Comparison of ENCODE assay signal across 25 cellular contexts in the genomic region with DNA sequence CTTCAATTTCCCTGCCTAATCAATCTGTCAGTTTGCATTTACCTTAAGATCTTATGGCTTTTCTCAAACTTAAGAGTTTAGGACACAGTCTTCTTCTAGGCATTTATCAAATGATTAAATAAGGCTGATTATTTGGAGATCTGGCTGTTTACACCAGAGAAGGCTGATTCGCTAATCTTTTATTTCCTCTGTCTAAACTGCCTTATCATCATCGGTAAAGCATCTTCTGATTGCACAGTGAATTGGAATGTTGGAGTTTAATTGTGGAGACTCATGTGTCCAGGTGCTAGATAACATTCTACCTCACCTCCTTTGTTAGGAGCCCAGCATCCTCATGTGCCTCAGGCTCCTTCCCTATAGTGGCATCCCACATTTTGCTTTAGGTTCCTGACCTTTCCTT.
DNase-seq lines count a peak whose midpoint lies in the region; ATAC-seq and TF ChIP-seq lines count a peak whose summit lies in the region.
"Had no signal": no experiment of that assay in that cellular context is flagged by ENCODE, and none has a peak within 500 bp of the region (broad histone marks: within the 10 kb centered on the region; RNA-seq: fewer than 3 reads in every experiment).

No MANE protein-coding gene starts in this region.

- POLR2A ChIA-PET in MCF 10A (lab: Yijun Ruan, JAX) = interaction anchor here (1.4 kb wide), 1 partner anchor 9 kb away, joined by 5 read pairs; no protein-coding TSS in a partner anchor
- POLR2A ChIA-PET in GM10248 (lab: Yijun Ruan, JAX) = no interaction called here

- H3K27me3 Mint-ChIP-seq in MCF 10A (ENCODE audit: insufficient read depth, unreplicated experiment) = no peaks in the 10 kb centered on the region
- H3K27me3 Mint-ChIP-seq: B cell; stimulated activated memory B cell treated with anti-CD40 and anti-IgM and Interleukin-4, amounts not matched to agents 10 μg/mL and 1 μg/mL and 100 μg/mL, for 72 hours had no signal

- WGBS in esophagus muscularis mucosa = 94% methylated on average over 2 of the region's 2 CpGs

- H3K4me1 ChIP-seq in breast epithelium (no peaks in the 10 kb centered on the region), foreskin keratinocyte (peaks cover 38% of the 10 kb centered on the region), esophagus muscularis mucosa (peaks cover 0 to 4% (median 0%) of the 10 kb centered on the region in 4 donors)

- no peaks in the 10 kb centered on the region for H3K36me3 Mint-ChIP-seq in MCF 10A (ENCODE audit: insufficient read depth, unreplicated experiment)
- H3K36me3 Mint-ChIP-seq: memory B cell; stimulated activated memory B cell treated with anti-CD40 and anti-IgM and Interleukin-4, amounts not matched to agents 10 μg/mL and 1 μg/mL and 100 μg/mL, for 72 hours had no signal

- H3K9me3 ChIP-seq in breast epithelium = no peaks in the 10 kb centered on the region
- no peaks in the 10 kb centered on the region for H3K9me3 ChIP-seq in esophagus muscularis mucosa
- H3K9me3 ChIP-seq: psoas muscle had no signal

- H3K27ac ChIP-seq in breast epithelium = no peak overlapping the region
- no peak overlapping the region for H3K27ac ChIP-seq in foreskin keratinocyte
- H3K27ac ChIP-seq in esophagus muscularis mucosa (replicated peaks in 1 of 4) = no peak overlapping the region
- H3K27ac ChIP-seq in coronary artery = no peak overlapping the region
- H3K27ac ChIP-seq: 22Rv1, psoas muscle had no signal

- no peak for TF ChIP-seq EP300 in esophagus muscularis mucosa (IDR thresholded peaks at IDR 0.05)

- H3K4me3 Mint-ChIP-seq in MCF 10A (ENCODE audit: unreplicated experiment) = no peak overlapping the region
- H3K4me3 Mint-ChIP-seq: B cell; memory B cell; stimulated activated memory B cell treated with anti-CD40 and anti-IgM and Interleukin-4, amounts not matched to agents 10 μg/mL and 1 μg/mL and 100 μg/mL, for 72 hours had no signal

- peaks cover 20% of the 10 kb centered on the region for H3K4me1 Mint-ChIP-seq in MCF 10A (ENCODE audit: insufficient read depth, unreplicated experiment)
- H3K4me1 Mint-ChIP-seq: B cell; memory B cell; stimulated activated memory B cell treated with anti-CD40 and anti-IgM and Interleukin-4, amounts not matched to agents 10 μg/mL and 1 μg/mL and 100 μg/mL, for 72 hours had no signal

- H3K27me3 ChIP-seq in breast epithelium = no peaks in the 10 kb centered on the region
- H3K27me3 ChIP-seq in foreskin keratinocyte = no peaks in the 10 kb centered on the region
- no peaks in the 10 kb centered on the region for H3K27me3 ChIP-seq in esophagus muscularis mucosa

- H3K9me3 Mint-ChIP-seq in MCF 10A (ENCODE audit: unreplicated experiment) = peaks cover 7% of the 10 kb centered on the region
- H3K9me3 Mint-ChIP-seq: memory B cell; stimulated activated memory B cell treated with anti-CD40 and anti-IgM and Interleukin-4, amounts not matched to agents 10 μg/mL and 1 μg/mL and 100 μg/mL, for 72 hours had no signal

- H3K4me3 ChIP-seq in breast epithelium (no peak overlapping the region), esophagus muscularis mucosa (no peak overlapping the region), coronary artery (no peak overlapping the region)
- H3K4me3 ChIP-seq: K562, psoas muscle had no signal

- H3K36me3 ChIP-seq in breast epithelium = no peaks in the 10 kb centered on the region
- no peaks in the 10 kb centered on the region for H3K36me3 ChIP-seq in esophagus muscularis mucosa

- intact Hi-C loops in MCF 10A (cut with micrococcal nuclease) (no loop called here), breast epithelium (cut with DNase I; ENCODE audit: low total_unique reads) (no loop called here), esophagus muscularis mucosa (cut with DNase I) (no loop called here), Right ventricle myocardium superior (cut with DNase I) (no loop called here)

- DNase-seq in MCF 10A (ENCODE audit: unreplicated experiment) = no peak
- DNase-seq in breast epithelium (ENCODE audit: low spot score in 2 of 2) = no peak
- peak; percentile 82 to 93 for DNase-seq in foreskin keratinocyte
- no peak for DNase-seq in esophagus muscularis mucosa (ENCODE audit: extremely low spot score)
- no peak for DNase-seq in GM10248 (ENCODE audit: extremely low spot score)
- no peak for DNase-seq in coronary artery (ENCODE audit: low spot score)
- DNase-seq in Right ventricle myocardium superior = no peak
- DNase-seq: activated CD4-positive, CD25-positive, alpha-beta regulatory T cell treated with anti-CD3 and anti-CD28 coated beads, Interleukin-2, amount 50 U/mL, for 72 hours; activated gamma-delta T cell treated with Interleukin-2 at 50 U/mL for 16 hours; activated T-cell treated with anti-CD3 and anti-CD28 coated beads, Interleukin-2, amount 50 U/mL, for 1 hour; cortex of kidney; DMS79; foreskin melanocyte; NCI-H1694; NCI-H2171 treated with DMSO at 0.1 percent for 48 hours; psoas muscle; small intestine; stimulated activated CD4-positive, alpha-beta T cell treated with anti-CD3 and anti-CD28 coated beads, Interleukin-2, amount 100 ng/mL, for 24 hours had no signal

- TF ChIP-seq CTCF in MCF 10A (IDR thresholded peaks at IDR 0.05; ENCODE audit: unreplicated experiment) (no peak), breast epithelium (IDR thresholded peaks at IDR 0.05) (no peak), foreskin keratinocyte (conservative IDR thresholded peaks at IDR 0.05) (no peak), esophagus muscularis mucosa (IDR thresholded peaks at IDR 0.05) (no peak), GM10248 (IDR thresholded peaks at IDR 0.05; ENCODE audit: control extremely low read depth, extremely low read depth, low read depth, missing control alignments) (no peak), coronary artery (IDR thresholded peaks at IDR 0.05) (no peak)

- ATAC-seq in SK-N-SH treated with all-trans-retinoic acid at 6 μM for 48 hours = peak; percentile 71
- peak; percentile 88 for ATAC-seq in foreskin keratinocyte
- no peak for ATAC-seq in Right ventricle myocardium superior (ENCODE audit: poor library complexity)
- ATAC-seq: K562; psoas muscle; Right ventricle myocardium inferior; stimulated activated memory B cell treated with anti-CD40 and anti-IgM and Interleukin-4, amounts not matched to agents 10 μg/mL and 1 μg/mL and 100 μg/mL, for 72 hours had no signal

- BruUV-seq in MCF 10A (replicated peaks; lab: Mats Ljungman, UMichigan) = no TSS peak

- CTCF ChIA-PET in MCF 10A (lab: Yijun Ruan, JAX) = no interaction called here
- CTCF ChIA-PET in GM10248 (lab: Yijun Ruan, JAX) = no interaction called here

- peak overlapping the region; percentile 13 for H3K27ac Mint-ChIP-seq in MCF 10A (ENCODE audit: low read depth, unreplicated experiment)
- H3K27ac Mint-ChIP-seq: B cell; memory B cell; stimulated activated memory B cell treated with anti-CD40 and anti-IgM and Interleukin-4, amounts not matched to agents 10 μg/mL and 1 μg/mL and 100 μg/mL, for 72 hours had no signal

- TF ChIP-seq POLR2A in breast epithelium (IDR thresholded peaks at IDR 0.05) = no peak
- TF ChIP-seq POLR2A in esophagus muscularis mucosa (IDR thresholded peaks at IDR 0.05; ENCODE audit: low read depth) = no peak

TF ChIP-seq in SK-N-SH treated with all-trans-retinoic acid at 6 μM for 48 hours, 23 proteins besides CTCF, POLR2A, EP300 and RAD21:
- no peak for TF ChIP-seq SNAI2 (CRISPR knock-in tag; IDR thresholded peaks at IDR 0.05)

Comparison
In these comparisons a context has a peak if more than half of its experiments do, and no peak if none do; other contexts are left out.
1. DNase-seq: peak in foreskin keratinocyte (2 of 2); none in MCF 10A (single experiment), breast epithelium (0 of 2), esophagus muscularis mucosa (single experiment), GM10248 (single experiment), coronary artery (single experiment) and Right ventricle myocardium superior (single experiment).